Comparison of ENCODE assay signal across 8 cellular contexts in the genomic region with DNA sequence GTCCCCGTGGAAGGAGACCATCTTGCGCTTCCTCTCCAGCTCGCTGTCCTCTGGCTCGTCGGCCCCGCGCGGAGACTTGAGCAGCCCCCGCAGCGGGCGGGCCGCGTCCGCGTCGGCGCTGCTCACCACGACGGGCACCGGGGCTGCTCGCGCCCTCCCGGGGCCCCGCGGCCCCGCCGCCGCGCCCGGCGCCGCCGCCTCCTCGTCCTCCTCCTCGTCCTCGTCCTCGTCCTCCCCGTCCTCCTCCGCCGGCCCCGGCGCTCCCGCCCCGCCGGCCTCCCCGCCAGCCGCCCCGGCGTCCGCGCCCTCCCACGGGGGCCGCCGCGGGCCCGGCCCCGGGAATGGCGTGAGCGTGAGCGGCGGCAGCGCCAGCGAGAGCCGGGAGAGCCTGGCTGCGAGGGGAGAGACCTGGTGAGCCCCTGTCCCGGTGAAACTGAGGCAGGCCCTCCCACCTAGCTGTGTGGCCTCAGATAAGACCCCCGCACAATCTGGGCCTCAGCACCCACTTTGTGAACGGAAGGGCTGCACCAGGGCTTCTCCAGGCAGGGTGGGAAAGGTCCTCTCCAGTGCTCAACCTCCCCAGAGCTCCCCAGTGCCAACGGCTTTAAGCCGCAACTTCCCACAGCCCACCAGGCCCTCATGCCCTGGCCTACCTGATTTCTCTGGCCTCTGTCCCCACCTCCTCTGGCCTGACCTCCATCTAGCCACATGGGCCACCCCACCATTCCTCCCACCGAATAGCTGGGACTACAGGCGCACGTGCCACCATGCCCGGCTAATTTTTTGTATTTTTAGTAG. TPM values are rescaled to one million over a fixed set of nuclear protein-coding genes. Genes with fewer than 3 reads are reported as not detected.
A peak's percentile ranks its signal among the peaks of the same experiment; 100 is the strongest.
DNase-seq lines count a peak whose midpoint lies in the region; ATAC-seq lines count a peak whose summit lies in the region.

No MANE protein-coding gene starts in this region.

- H3K27me3 Mint-ChIP-seq in CD4-positive, CD25-positive, alpha-beta regulatory T cell = peaks cover 62% of the 10 kb centered on the region
- peaks cover 0 to 37% (median 9%) of the 10 kb centered on the region in 5 donors for H3K27me3 Mint-ChIP-seq in naive thymus-derived CD8-positive, alpha-beta T cell

- H3K36me3 ChIP-seq in CD4-positive, CD25-positive, alpha-beta regulatory T cell (ENCODE audit: control insufficient read depth, insufficient read depth, low read length) = no peaks in the 10 kb centered on the region
- H3K36me3 ChIP-seq in duodenal mucosa (ENCODE audit: control insufficient read depth in 1 of 2, insufficient read depth in 2 of 2, low read length in 2 of 2) = no peaks in the 10 kb centered on the region

- H3K4me1 Mint-ChIP-seq in CD4-positive, CD25-positive, alpha-beta regulatory T cell = peaks cover 0 to 52% (median 19%) of the 10 kb centered on the region in 4 donors
- peaks cover 17 to 54% (median 45%) of the 10 kb centered on the region in 4 donors for H3K4me1 Mint-ChIP-seq in naive thymus-derived CD8-positive, alpha-beta T cell

- H3K9me3 ChIP-seq in CD4-positive, CD25-positive, alpha-beta regulatory T cell (ENCODE audit: control insufficient read depth in 2 of 2, low read length in 2 of 2) = no peaks in the 10 kb centered on the region
- no peaks in the 10 kb centered on the region for H3K9me3 ChIP-seq in duodenal mucosa (ENCODE audit: control insufficient read depth in 1 of 2, low read length in 2 of 2)

- H3K27ac ChIP-seq in CD4-positive, CD25-positive, alpha-beta regulatory T cell (ENCODE audit: insufficient read depth, low read length, poor library complexity, severe bottlenecking) = no peak overlapping the region
- H3K27ac ChIP-seq in duodenal mucosa (ENCODE audit: low read depth, low read length) = peak overlapping the region; percentile 61

- H3K27me3 ChIP-seq in CD4-positive, CD25-positive, alpha-beta regulatory T cell (ENCODE audit: control insufficient read depth, insufficient read depth, low read length) = peaks cover 17% of the 10 kb centered on the region
- peaks cover 0 to 9% of the 10 kb centered on the region in 2 donors for H3K27me3 ChIP-seq in duodenal mucosa (ENCODE audit: control insufficient read depth in 1 of 2, insufficient read depth in 2 of 2, low read length in 2 of 2)

- H3K4me3 ChIP-seq in CD4-positive, CD25-positive, alpha-beta regulatory T cell (ENCODE audit: low read depth, low read length) = no peak overlapping the region
- peak overlapping the region; percentile 69 to 72 for H3K4me3 ChIP-seq in duodenal mucosa (ENCODE audit: low read depth in 1 of 2, low read length in 2 of 2)

- peak overlapping the region in 1 of 3 donors; percentile 55 for H3K27ac Mint-ChIP-seq in CD4-positive, CD25-positive, alpha-beta regulatory T cell
- H3K27ac Mint-ChIP-seq in naive thymus-derived CD8-positive, alpha-beta T cell = peak overlapping the region in 2 of 10 donors; percentile 53 to 83

- H3K9me3 Mint-ChIP-seq in CD4-positive, CD25-positive, alpha-beta regulatory T cell = peaks cover 0 to 2% (median 0%) of the 10 kb centered on the region in 7 donors
- no peaks in the 10 kb centered on the region for H3K9me3 Mint-ChIP-seq in naive thymus-derived CD8-positive, alpha-beta T cell

- peak overlapping the region; percentile 63 to 69 for H3K9ac ChIP-seq in duodenal mucosa (ENCODE audit: low read depth in 1 of 2, low read length in 2 of 2)

- POLR2A ChIA-PET in naive thymus-derived CD8-positive, alpha-beta T cell (lab: Charles Lee) = interaction anchor here (0.6 to 2.2 kb wide), 11 partner anchors 8 to 172 kb away, joined by 3 to 12 read pairs (median 6); partner anchors contain the start of genes LMTK3, RPL18 and SPHK2

- H3K36me3 Mint-ChIP-seq in CD4-positive, CD25-positive, alpha-beta regulatory T cell = no peaks in the 10 kb centered on the region
- H3K36me3 Mint-ChIP-seq in naive thymus-derived CD8-positive, alpha-beta T cell = no peaks in the 10 kb centered on the region

- peak in 1 of 2 donors; percentile 2 for ATAC-seq in CD4-positive, CD25-positive, alpha-beta regulatory T cell (ENCODE audit: low read depth in 2 of 2)
- ATAC-seq in HG03442 (IDR thresholded peaks at IDR 0.05; ENCODE audit: unreplicated experiment) (peak; percentile 4), GM19324 (IDR thresholded peaks at IDR 0.05; ENCODE audit: low FRiP score, unreplicated experiment) (no peak), HG03039 (IDR thresholded peaks at IDR 0.05; ENCODE audit: unreplicated experiment) (no peak)
- peak; percentile 8 to 40 for ATAC-seq in naive thymus-derived CD8-positive, alpha-beta T cell

- H3K4me3 Mint-ChIP-seq in CD4-positive, CD25-positive, alpha-beta regulatory T cell = peak overlapping the region; percentile 72 to 89 (median 82)
- peak overlapping the region; percentile 62 to 88 (median 80) for H3K4me3 Mint-ChIP-seq in naive thymus-derived CD8-positive, alpha-beta T cell

- H3K4me1 ChIP-seq in CD4-positive, CD25-positive, alpha-beta regulatory T cell (ENCODE audit: control insufficient read depth, insufficient read depth, low read length, poor library complexity, severe bottlenecking) = peaks cover 31% of the 10 kb centered on the region
- H3K4me1 ChIP-seq in duodenal mucosa (ENCODE audit: control insufficient read depth in 1 of 2, insufficient read depth in 2 of 2, low read length in 2 of 2) = peaks cover 24 to 51% of the 10 kb centered on the region in 2 donors

- no peak for DNase-seq in CD4-positive, CD25-positive, alpha-beta regulatory T cell
- DNase-seq in naive thymus-derived CD8-positive, alpha-beta T cell = no peak
- no peak for DNase-seq in iPS-NIHi7 (ENCODE audit: extremely low spot score)
- no peak for DNase-seq in DMS114 treated with DMSO at 0.1 percent for 48 hours (lab: John Stamatoyannopoulos, UW; ENCODE audit: unreplicated experiment)

RNA-seq across cellular contexts. Expression of gene LMTK3, which starts 17.7 kb away (rescaled TPM):
- total RNA-seq in CD4-positive, CD25-positive, alpha-beta regulatory T cell = 6.3 TPM
- not detected for polyA plus RNA-seq in CD4-positive, CD25-positive, alpha-beta regulatory T cell
- 10 to 100 TPM; 21.4 to 21.5 TPM for total RNA-seq in naive thymus-derived CD8-positive, alpha-beta T cell
- under 1 TPM in 1 of 3 donors, not detected in 2; 0.15 TPM for polyA plus RNA-seq in naive thymus-derived CD8-positive, alpha-beta T cell

RNA-seq across cellular contexts. Expression of gene CYTH2, which starts 24.7 kb away (rescaled TPM):
- total RNA-seq in CD4-positive, CD25-positive, alpha-beta regulatory T cell = 46.7 TPM
- polyA plus RNA-seq in CD4-positive, CD25-positive, alpha-beta regulatory T cell = 10 to 100 TPM; 24.2 to 35.0 (median 30.2) TPM
- total RNA-seq in naive thymus-derived CD8-positive, alpha-beta T cell = 10 to 100 TPM; 72.2 to 77.7 TPM
- polyA plus RNA-seq in naive thymus-derived CD8-positive, alpha-beta T cell = 10 to 100 TPM; 20.5 to 32.0 (median 28.2) TPM

RNA-seq across cellular contexts. Expression of gene KCNJ14, which starts 38.5 kb away (rescaled TPM):
- total RNA-seq in CD4-positive, CD25-positive, alpha-beta regulatory T cell = 2.2 TPM
- under 1 TPM in 3 of 4 donors, not detected in 1; 0.03 to 0.28 (median 0.18) TPM for polyA plus RNA-seq in CD4-positive, CD25-positive, alpha-beta regulatory T cell
- total RNA-seq in naive thymus-derived CD8-positive, alpha-beta T cell = 1 to 10 TPM; 2.7 to 2.9 TPM
- polyA plus RNA-seq in naive thymus-derived CD8-positive, alpha-beta T cell = under 1 TPM in 2 of 3 donors, not detected in 1; 0.39 to 0.42 TPM

RNA-seq across cellular contexts. Expression of gene GRWD1, which starts 48.1 kb away (rescaled TPM):
- total RNA-seq in CD4-positive, CD25-positive, alpha-beta regulatory T cell = 29.0 TPM
- polyA plus RNA-seq in CD4-positive, CD25-positive, alpha-beta regulatory T cell = 10 to 100 TPM; 33.9 to 52.9 (median 43.1) TPM
- 10 to 100 TPM; 39.1 to 41.2 TPM for total RNA-seq in naive thymus-derived CD8-positive, alpha-beta T cell
- polyA plus RNA-seq in naive thymus-derived CD8-positive, alpha-beta T cell = 10 to 100 TPM; 32.9 to 59.9 (median 40.3) TPM

RNA-seq across cellular contexts. Expression of gene SULT2B1, which starts 58.1 kb away (rescaled TPM):
- not detected for total RNA-seq in CD4-positive, CD25-positive, alpha-beta regulatory T cell
- under 1 TPM in 2 of 4 donors, not detected in 2; 0.16 to 0.82 TPM for polyA plus RNA-seq in CD4-positive, CD25-positive, alpha-beta regulatory T cell
- total RNA-seq in naive thymus-derived CD8-positive, alpha-beta T cell = not detected
- polyA plus RNA-seq in naive thymus-derived CD8-positive, alpha-beta T cell = under 1 TPM in 1 of 3 donors, not detected in 2; 0.18 TPM

Comparison
In these comparisons a context has a peak if more than half of its experiments do, and no peak if none do; other contexts are left out.
1. ATAC-seq: peak in HG03442 (single experiment) and naive thymus-derived CD8-positive, alpha-beta T cell (2 of 2); none in GM19324 (single experiment) and HG03039 (single experiment).